ENCODE assay signal across 15 cellular contexts in the genomic region with DNA sequence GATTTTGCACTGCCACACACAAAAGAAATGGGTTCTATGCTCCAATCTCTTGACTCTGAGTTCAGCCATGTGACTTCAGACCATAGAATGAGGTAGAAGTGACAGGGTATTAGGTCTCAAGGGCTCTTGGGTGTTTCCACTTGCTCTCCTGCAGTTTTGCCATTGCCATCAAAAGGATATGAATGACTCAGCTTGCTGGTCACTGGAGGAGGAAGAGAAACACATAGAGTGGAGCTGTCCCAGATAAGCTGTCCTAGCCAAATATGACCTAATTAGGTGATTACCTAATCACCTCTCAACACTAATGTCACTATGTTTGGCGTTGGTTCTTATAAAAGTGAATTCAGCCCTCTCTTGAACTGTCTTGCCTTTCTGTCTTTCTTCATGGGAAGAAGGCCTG. TPM values are rescaled to one million over a fixed set of nuclear protein-coding genes. Genes with fewer than 3 reads are reported as not detected.
DNase-seq lines count a peak whose midpoint lies in the region; ATAC-seq, FAIRE-seq and TF ChIP-seq lines count a peak whose summit lies in the region.
"Not testable (repeated sequence)": the region's sequence is repeated elsewhere in the genome, so short reads cannot be mapped to it uniquely, and the experiment has no call there.
"Had no signal": no experiment of that assay in that cellular context is flagged by ENCODE, and none has a peak within 500 bp of the region (broad histone marks: within the 10 kb centered on the region; RNA-seq: fewer than 3 reads in every experiment).

No MANE protein-coding gene starts in this region.

- ATAC-seq in GM18508 (IDR thresholded peaks at IDR 0.05; ENCODE audit: insufficient read depth, unreplicated experiment) (peak; percentile 56), HG02943 (IDR thresholded peaks at IDR 0.05; ENCODE audit: low read depth, unreplicated experiment) (peak; percentile 41), HG03378 (IDR thresholded peaks at IDR 0.05; ENCODE audit: unreplicated experiment) (peak; percentile 68), Right ventricle myocardium inferior (peak; percentile 75)

- TF ChIP-seq CTCF in HEK293 (tag by site-specific recombination; IDR thresholded peaks at IDR 0.05), result not testable (repeated sequence)

- CTCF ChIA-PET in HEK293 (lab: Yijun Ruan, JAX), result not testable (repeated sequence)

- H3K9me3 ChIP-seq in HEK293 (ENCODE audit: control insufficient read depth, insufficient read depth, low read depth, low read length), result not testable (repeated sequence)

- intact Hi-C loops in Right ventricle myocardium inferior (cut with DNase I), result not testable (repeated sequence)

- H3K4me3 ChIP-seq in HEK293 (ENCODE audit: low read depth, low read length), result not testable (repeated sequence)

- H3K27ac ChIP-seq in HEK293 (ENCODE audit: extremely low read depth, low read depth, low read length), result not testable (repeated sequence)

- not testable (repeated sequence) for H3K4me1 ChIP-seq in HEK293 (ENCODE audit: control insufficient read depth, insufficient read depth, low read length)

- H3K36me3 ChIP-seq in HEK293 (ENCODE audit: control insufficient read depth in 2 of 2, insufficient read depth in 1 of 2, low read length in 2 of 2), result not testable (repeated sequence)

- DNase-seq in GM19239 (ENCODE audit: insufficient read length, low spot score); Right ventricle myocardium inferior (ENCODE audit: missing footprints): not testable (repeated sequence)
- DNase-seq in NOMO-1 treated with DMSO at 0.1 percent for 48 hours (lab: John Stamatoyannopoulos, UW; ENCODE audit: unreplicated experiment), result peak; percentile 71

- POLR2A ChIA-PET in HEK293 (lab: Yijun Ruan, JAX), result not testable (repeated sequence)

- FAIRE-seq in GM19239 (lab: Jason Lieb, UNC), result peak; percentile 82

TF ChIP-seq in HEK293, 187 proteins besides CTCF, POLR2A, EP300 and RAD21:
- TF ChIP-seq, protein P1, sequence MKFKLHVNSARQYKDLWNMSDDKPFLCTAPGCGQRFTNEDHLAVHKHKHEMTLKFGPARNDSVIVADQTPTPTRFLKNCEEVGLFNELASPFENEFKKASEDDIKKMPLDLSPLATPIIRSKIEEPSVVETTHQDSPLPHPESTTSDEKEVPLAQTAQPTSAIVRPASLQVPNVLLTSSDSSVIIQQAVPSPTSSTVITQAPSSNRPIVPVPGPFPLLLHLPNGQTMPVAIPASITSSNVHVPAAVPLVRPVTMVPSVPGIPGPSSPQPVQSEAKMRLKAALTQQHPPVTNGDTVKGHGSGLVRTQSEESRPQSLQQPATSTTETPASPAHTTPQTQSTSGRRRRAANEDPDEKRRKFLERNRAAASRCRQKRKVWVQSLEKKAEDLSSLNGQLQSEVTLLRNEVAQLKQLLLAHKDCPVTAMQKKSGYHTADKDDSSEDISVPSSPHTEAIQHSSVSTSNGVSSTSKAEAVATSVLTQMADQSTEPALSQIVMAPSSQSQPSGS (tag by site-specific recombination; IDR thresholded peaks at IDR 0.05; ENCODE audit: low read depth), result 0 out of 2 replicates have a peak, but pooled peaks have one; percentile 6

RNA-seq across cellular contexts. Expression of gene OTOL1, which starts 8.3 kb away (rescaled TPM):
- not detected for total RNA-seq in Right ventricle myocardium inferior
- total RNA-seq: heart right ventricle; K562; liver; mucosa of gallbladder; prostate gland; skeletal muscle tissue; T-helper 2 cell treated with Interferon-gamma antibody and Interleukin-4, amounts not matched to agents 100 ng/mL and 5 ng/mL, for 36 hours; tibial nerve had no signal
